Comparison of ENCODE assay signal across 7 cellular contexts in genomic region chr9:88960632-88961031, GRCh38. TPM values are rescaled to one million over a fixed set of nuclear protein-coding genes. Genes with fewer than 3 reads are reported as not detected.
"Had no signal": no experiment of that assay in that cellular context is flagged by ENCODE, and none has a peak within 500 bp of the region (broad histone marks: within the 10 kb centered on the region; RNA-seq: fewer than 3 reads in every experiment).

No MANE protein-coding gene starts in this region.

- DNase-seq: H7, KG1 had no signal

- H3K9me3 ChIP-seq: HAP-1 had no signal

- H3K4me2 ChIP-seq: GM23338 had no signal

- H3K4me3 ChIP-seq: GM23338, HAP-1 had no signal

- ATAC-seq: GM23338, HCT116 had no signal

- H3K4me1 ChIP-seq: HAP-1 had no signal

- H3K36me3 ChIP-seq: HAP-1 had no signal

- H2AFZ ChIP-seq: GM23338 had no signal

RNA-seq across cellular contexts. Expression of gene S1PR3, which starts 30.6 kb away (rescaled TPM):
- total RNA-seq: HT-29 had no signal
- polyA plus RNA-seq: IgD-negative memory B cell had no signal
